In the genomic region with DNA sequence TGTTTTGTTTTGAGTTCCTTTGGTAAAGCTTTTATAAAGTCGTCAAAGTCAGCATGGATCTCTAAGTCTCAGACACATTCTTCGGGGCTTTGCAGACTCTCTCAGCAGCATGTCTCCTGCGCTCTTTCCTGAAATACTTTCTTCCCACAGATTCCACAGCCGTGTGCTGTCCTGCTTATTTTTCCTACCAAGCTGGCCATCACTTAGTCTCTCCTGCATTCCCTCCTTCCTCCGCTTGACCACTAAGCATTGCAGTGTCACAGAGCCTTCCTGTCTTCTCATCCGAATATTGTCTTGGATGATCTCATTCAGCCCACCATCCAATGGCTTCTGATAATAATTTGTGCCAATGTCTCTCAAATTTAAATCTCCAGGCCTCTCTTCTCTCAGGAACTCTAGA, we compare ENCODE assay signal across 19 cellular contexts.
"Had no signal": no experiment of that assay in that cellular context is flagged by ENCODE, and none has a peak within 500 bp of the region (broad histone marks: within the 10 kb centered on the region; RNA-seq: fewer than 3 reads in every experiment).

No MANE protein-coding gene starts in this region.

- H3K27me3 ChIP-seq: cardiac muscle cell, colonic mucosa, ovary, tibial nerve had no signal

- H3K27me3 Mint-ChIP-seq: activated CD8-positive, alpha-beta memory T cell treated with anti-CD3 and anti-CD28 coated beads, Interleukin-2, amount 10 ng/mL, durations not matched to agents 7 days and 5 days; activated T-cell treated with anti-CD3 and anti-CD28 coated beads, Interleukin-2, amount 50 U/mL, for 24 hours had no signal

- ATAC-seq: activated CD4-positive, CD25-positive, alpha-beta regulatory T cell treated with anti-CD3 and anti-CD28 coated beads, Interleukin-2, amount 50 U/mL, for 24 hours; activated CD8-positive, alpha-beta memory T cell treated with anti-CD3 and anti-CD28 coated beads, Interleukin-2, amount 10 ng/mL, durations not matched to agents 7 days and 5 days; left lobe of liver; stimulated activated effector memory CD8-positive, alpha-beta T cell treated with anti-CD3 and anti-CD28 coated beads, Interleukin-12 subunit alpha, Interleukin-12 subunit beta, amount 100 ng/mL, for 72 hours had no signal

- H3K36me3 ChIP-seq: cardiac muscle cell, colonic mucosa, ovary, tibial nerve had no signal

- H3K4me3 Mint-ChIP-seq: activated CD8-positive, alpha-beta memory T cell treated with anti-CD3 and anti-CD28 coated beads, Interleukin-2, amount 10 ng/mL, durations not matched to agents 7 days and 5 days; activated naive CD8-positive, alpha-beta T cell; activated T-cell treated with anti-CD3 and anti-CD28 coated beads, Interleukin-2, amount 50 U/mL, for 24 hours; nephron progenitor cell; stimulated activated effector memory CD8-positive, alpha-beta T cell treated with anti-CD3 and anti-CD28 coated beads, Interleukin-12 subunit alpha, Interleukin-12 subunit beta, amount 100 ng/mL, for 72 hours had no signal

- H3K27ac ChIP-seq: cardiac muscle cell, colonic mucosa, ovary, tibial nerve had no signal

- H3K4me1 Mint-ChIP-seq: activated CD8-positive, alpha-beta memory T cell treated with anti-CD3 and anti-CD28 coated beads, Interleukin-2, amount 10 ng/mL, durations not matched to agents 7 days and 5 days; stimulated activated effector memory CD8-positive, alpha-beta T cell treated with anti-CD3 and anti-CD28 coated beads, Interleukin-12 subunit alpha, Interleukin-12 subunit beta, amount 100 ng/mL, for 72 hours had no signal

- H3K9me3 Mint-ChIP-seq: activated T-cell treated with anti-CD3 and anti-CD28 coated beads, Interleukin-2, amount 50 U/mL, for 24 hours had no signal

- H3K27ac Mint-ChIP-seq: activated CD8-positive, alpha-beta memory T cell treated with anti-CD3 and anti-CD28 coated beads, Interleukin-2, amount 10 ng/mL, durations not matched to agents 7 days and 5 days; activated naive CD8-positive, alpha-beta T cell; activated T-cell treated with anti-CD3 and anti-CD28 coated beads, Interleukin-2, amount 50 U/mL, for 24 hours; nephron progenitor cell; stimulated activated effector memory CD8-positive, alpha-beta T cell treated with anti-CD3 and anti-CD28 coated beads, Interleukin-12 subunit alpha, Interleukin-12 subunit beta, amount 100 ng/mL, for 72 hours had no signal

- FAIRE-seq: endothelial cell of umbilical vein, small intestine had no signal

- H3K9me3 ChIP-seq: colonic mucosa, ovary, tibial nerve had no signal

- H3K4me3 ChIP-seq: cardiac muscle cell, colonic mucosa, ovary, tibial nerve had no signal

- H3K36me3 Mint-ChIP-seq: activated CD8-positive, alpha-beta memory T cell treated with anti-CD3 and anti-CD28 coated beads, Interleukin-2, amount 10 ng/mL, durations not matched to agents 7 days and 5 days; activated naive CD8-positive, alpha-beta T cell; stimulated activated effector memory CD8-positive, alpha-beta T cell treated with anti-CD3 and anti-CD28 coated beads, Interleukin-12 subunit alpha, Interleukin-12 subunit beta, amount 100 ng/mL, for 72 hours had no signal

- H3K4me1 ChIP-seq: colonic mucosa had no signal

- DNase-seq: activated CD4-positive, alpha-beta T cell treated with anti-CD3 and anti-CD28 coated beads, Interleukin-2, amount 50 U/mL, for 4 hours; activated CD8-positive, alpha-beta memory T cell treated with anti-CD3 and anti-CD28 coated beads, Interleukin-2, amount 10 ng/mL, durations not matched to agents 7 days and 5 days; activated effector memory CD4-positive, alpha-beta T cell treated with Interleukin-2 at 50 U/mL for 16 hours; activated T-cell treated with anti-CD3 and anti-CD28 coated beads, Interleukin-2, amount 50 U/mL, for 24 hours; colonic mucosa; effector CD4-positive, alpha-beta T cell; foreskin melanocyte; head of caudate nucleus; nephron progenitor cell; ovary; retina; small intestine had no signal
